ENCODE assay signal across 11 cellular contexts in genomic region chr1:225996946-225997545, GRCh38. TPM values are rescaled to one million over a fixed set of nuclear protein-coding genes. Genes with fewer than 3 reads are reported as not detected.
DNase-seq lines count a peak whose midpoint lies in the region; ATAC-seq and TF ChIP-seq lines count a peak whose summit lies in the region.
"Had no signal": no experiment of that assay in that cellular context is flagged by ENCODE, and none has a peak within 500 bp of the region (broad histone marks: within the 10 kb centered on the region; RNA-seq: fewer than 3 reads in every experiment).

No MANE protein-coding gene starts in this region.

- in situ Hi-C loops in Panc1 (cut with HindIII; ENCODE audit: low pct_unique_long_range_greater_than_20kb, low sequenced_read_pairs) = no loop called here

- CTCF ChIA-PET in activated CD4-positive, alpha-beta T cell treated with anti-CD3 and anti-CD28 coated beads, Interleukin-2, amount 10 ng/mL, durations not matched to agents 7 days and 5 days (lab: Charles Lee) = interaction anchor here (1.1 to 1.8 kb wide), 4 partner anchors 9 to 553 kb away, joined by 3 to 5 read pairs (median 4); no protein-coding TSS in a partner anchor
- CTCF ChIA-PET in Panc1 (lab: Charles Lee) = no interaction called here

- H3K36me3 Mint-ChIP-seq in activated CD4-positive, alpha-beta T cell treated with anti-CD3 and anti-CD28 coated beads, Interleukin-2, amount 10 ng/mL, durations not matched to agents 7 days and 5 days (ENCODE audit: low read depth) = peaks cover 35% of the 10 kb centered on the region
- peaks cover 27% of the 10 kb centered on the region for H3K36me3 Mint-ChIP-seq in endodermal cell (ENCODE audit: low read depth)

- H3K27ac ChIP-seq in Panc1 (ENCODE audit: low read length) (no peak overlapping the region), endodermal cell (ENCODE audit: low read depth, low read length) (no peak overlapping the region)
- H3K27ac ChIP-seq: coronary artery had no signal

- H3K27ac Mint-ChIP-seq in activated CD4-positive, alpha-beta T cell treated with anti-CD3 and anti-CD28 coated beads, Interleukin-2, amount 10 ng/mL, durations not matched to agents 7 days and 5 days = peak overlapping the region; percentile 100
- no peak overlapping the region for H3K27ac Mint-ChIP-seq in endodermal cell

- H3K27me3 ChIP-seq in Panc1 (ENCODE audit: control insufficient read depth, insufficient read depth, low read length) (no peaks in the 10 kb centered on the region), endodermal cell (ENCODE audit: control insufficient read depth, insufficient read depth, low read length, poor library complexity, severe bottlenecking) (no peaks in the 10 kb centered on the region), skeletal muscle satellite cell (ENCODE audit: control insufficient read depth, insufficient read depth, low read length) (no peaks in the 10 kb centered on the region)

- TF ChIP-seq CTCF in Panc1 (IDR thresholded peaks at IDR 0.05) (no peak), endodermal cell (conservative IDR thresholded peaks at IDR 0.05) (no peak)

- H3K36me3 ChIP-seq in Panc1 (ENCODE audit: control insufficient read depth, insufficient read depth, low read length) (peaks cover 18% of the 10 kb centered on the region), endodermal cell (ENCODE audit: control insufficient read depth, insufficient read depth, low read length) (peaks cover 47% of the 10 kb centered on the region), skeletal muscle satellite cell (ENCODE audit: insufficient read depth, low read length) (peaks cover 28% of the 10 kb centered on the region)

- H3K27me3 Mint-ChIP-seq in activated CD4-positive, alpha-beta T cell treated with anti-CD3 and anti-CD28 coated beads, Interleukin-2, amount 10 ng/mL, durations not matched to agents 7 days and 5 days = no peaks in the 10 kb centered on the region
- H3K27me3 Mint-ChIP-seq in endodermal cell (ENCODE audit: insufficient read depth) = no peaks in the 10 kb centered on the region

- H3K4me1 Mint-ChIP-seq in activated CD4-positive, alpha-beta T cell treated with anti-CD3 and anti-CD28 coated beads, Interleukin-2, amount 10 ng/mL, durations not matched to agents 7 days and 5 days = peaks cover 64% of the 10 kb centered on the region
- peaks cover 36% of the 10 kb centered on the region for H3K4me1 Mint-ChIP-seq in endodermal cell

- H3K9me3 ChIP-seq in Panc1 (ENCODE audit: control insufficient read depth, insufficient read depth, low read depth, low read length) (no peaks in the 10 kb centered on the region), endodermal cell (ENCODE audit: control insufficient read depth, low read length) (no peaks in the 10 kb centered on the region), skeletal muscle satellite cell (replicated peaks; ENCODE audit: low read length) (no peaks in the 10 kb centered on the region)

- TSS peak; percentile 55 for BruUV-seq in Panc1 (replicated peaks; lab: Mats Ljungman, UMichigan)

- H3K9me3 Mint-ChIP-seq in activated CD4-positive, alpha-beta T cell treated with anti-CD3 and anti-CD28 coated beads, Interleukin-2, amount 10 ng/mL, durations not matched to agents 7 days and 5 days = no peaks in the 10 kb centered on the region
- no peaks in the 10 kb centered on the region for H3K9me3 Mint-ChIP-seq in endodermal cell

- peak overlapping the region; percentile 80 for H3K4me2 ChIP-seq in skeletal muscle satellite cell (ENCODE audit: low read length)

- DNase-seq in activated CD4-positive, alpha-beta T cell treated with anti-CD3 and anti-CD28 coated beads, Interleukin-2, amount 10 ng/mL, durations not matched to agents 7 days and 5 days = no peak
- DNase-seq in activated CD4-positive, alpha-beta T cell treated with anti-CD3 and anti-CD28 coated beads, Interleukin-2, amount 50 U/mL, for 1 hour = no peak
- no peak for DNase-seq in Panc1 (ENCODE audit: low read depth, low spot score)
- no peak for DNase-seq in endodermal cell
- no peak for DNase-seq in NCI-H510A (lab: John Stamatoyannopoulos, UW)
- DNase-seq: posterior cingulate gyrus had no signal

- H3K4me1 ChIP-seq in Panc1 (ENCODE audit: control insufficient read depth, insufficient read depth, low read length) (peaks cover 19% of the 10 kb centered on the region), endodermal cell (ENCODE audit: control insufficient read depth, insufficient read depth, low read length) (peaks cover 16% of the 10 kb centered on the region), skeletal muscle satellite cell (ENCODE audit: control insufficient read depth, insufficient read depth, low read length) (peaks cover 27% of the 10 kb centered on the region)

- ATAC-seq in Panc1 (no peak), HG03520 (IDR thresholded peaks at IDR 0.05; ENCODE audit: unreplicated experiment) (no peak), GM18517 (IDR thresholded peaks at IDR 0.05; ENCODE audit: unreplicated experiment) (no peak)

- H3K4me3 Mint-ChIP-seq in activated CD4-positive, alpha-beta T cell treated with anti-CD3 and anti-CD28 coated beads, Interleukin-2, amount 10 ng/mL, durations not matched to agents 7 days and 5 days = peak overlapping the region; percentile 99
- H3K4me3 Mint-ChIP-seq in endodermal cell = peak overlapping the region; percentile 95

- intact Hi-C loops in Panc1 (cut with micrococcal nuclease; ENCODE audit: unreplicated experiment) = no loop called here

- peak overlapping the region in 1 of 2 experiments; percentile 92; a peak in 2 of 4 replicates for H3K4me3 ChIP-seq in Panc1 (ENCODE audit: low read depth in 2 of 2, low read length in 2 of 2)
- peak overlapping the region; percentile 73 for H3K4me3 ChIP-seq in endodermal cell (ENCODE audit: low read length)
- peak overlapping the region; percentile 22 for H3K4me3 ChIP-seq in skeletal muscle satellite cell (ENCODE audit: low read length)

- H3K9ac ChIP-seq in endodermal cell (ENCODE audit: extremely low read depth, low read length, poor library complexity, severe bottlenecking) (no peak overlapping the region), skeletal muscle satellite cell (ENCODE audit: low read depth, low read length) (peak overlapping the region; percentile 97)

- POLR2A ChIA-PET in activated CD4-positive, alpha-beta T cell treated with anti-CD3 and anti-CD28 coated beads, Interleukin-2, amount 10 ng/mL, durations not matched to agents 7 days and 5 days (lab: Charles Lee) = no interaction called here
- POLR2A ChIA-PET in Panc1 (lab: Charles Lee) = no interaction called here

- WGBS in endodermal cell (ENCODE audit: insufficient coverage in 1 of 2, insufficient read length in 1 of 2), 2 experiments = 89% methylated on average over 2 to 5 of the region's 5 CpGs

RNA-seq across cellular contexts. Expression of gene SDE2, which starts 2.1 kb away (rescaled TPM):
- 10 to 100 TPM; 16.1 to 16.6 TPM for total RNA-seq in activated CD4-positive, alpha-beta T cell treated with anti-CD3 and anti-CD28 coated beads, Interleukin-2, amount 10 ng/mL, durations not matched to agents 7 days and 5 days
- total RNA-seq in Panc1 (2021; ENCODE audit: unreplicated experiment) = 18.3 TPM
- 5.5 TPM for polyA plus RNA-seq in Panc1 (2012; ENCODE audit: insufficient read length)
- total RNA-seq in endodermal cell = 10 to 100 TPM; 19.0 to 21.6 TPM
- polyA plus RNA-seq in endodermal cell (2013, experiment 1 of 2) = 13.3 TPM
- polyA plus RNA-seq in endodermal cell (2013, experiment 2 of 2) = 12.3 TPM
- 17.5 TPM in 2 replicates for total RNA-seq in skeletal muscle satellite cell (2012; rRNA removed)

RNA-seq across cellular contexts. Expression of gene LEFTY2, which starts 56.0 kb away (rescaled TPM):
- not detected for total RNA-seq in activated CD4-positive, alpha-beta T cell treated with anti-CD3 and anti-CD28 coated beads, Interleukin-2, amount 10 ng/mL, durations not matched to agents 7 days and 5 days
- total RNA-seq in Panc1 (2021; ENCODE audit: unreplicated experiment) (not detected), endodermal cell (100 to 1,000 TPM; 272 to 938 TPM)
- not detected for polyA plus RNA-seq in Panc1 (2012; ENCODE audit: insufficient read length)
- 318 TPM for polyA plus RNA-seq in endodermal cell (2013, experiment 1 of 2)
- 376 TPM for polyA plus RNA-seq in endodermal cell (2013, experiment 2 of 2)
- total RNA-seq in skeletal muscle satellite cell (2012; rRNA removed) = 0.44 TPM in 1 of 2 replicates, not detected in the other
- polyA plus RNA-seq: AG04450 had no signal

Comparison
In these comparisons a context has a peak if more than half of its experiments do, and no peak if none do; other contexts are left out.
1. RNA of gene LEFTY2, which starts 56.0 kb away (total RNA-seq): 272 to 938 TPM in endodermal cell; not detected in Panc1 (single experiment) and not detected in activated CD4-positive, alpha-beta T cell treated with anti-CD3 and anti-CD28 coated beads, Interleukin-2, amount 10 ng/mL, durations not matched to agents 7 days and 5 days; every median in the first group is over 100 times any median in the second.